In genomic region chr17:38798614-38799500, GRCh38 we compare ENCODE assay signal across 8 cellular contexts. TPM values are rescaled to one million over a fixed set of nuclear protein-coding genes. Genes with fewer than 3 reads are reported as not detected.
DNase-seq lines count a peak whose midpoint lies in the region; ATAC-seq and TF ChIP-seq lines count a peak whose summit lies in the region.

No MANE protein-coding gene starts in this region.

- H3K4me3 Mint-ChIP-seq in endothelial cell (ENCODE audit: unreplicated experiment), result peak overlapping the region; percentile 100

- peaks cover 27% of the 10 kb centered on the region for H3K4me1 ChIP-seq in mononuclear cell (ENCODE audit: insufficient read depth, low read length)

- H3K27me3 Mint-ChIP-seq in endothelial cell (ENCODE audit: unreplicated experiment), result peaks cover 7% of the 10 kb centered on the region

- peak; percentile 15 for ATAC-seq in HG02588 (IDR thresholded peaks at IDR 0.05; ENCODE audit: unreplicated experiment)

- peaks cover 35% of the 10 kb centered on the region for H3K36me3 Mint-ChIP-seq in endothelial cell (ENCODE audit: low read depth, unreplicated experiment)

- no peaks in the 10 kb centered on the region for H3K27me3 ChIP-seq in mononuclear cell (ENCODE audit: insufficient read depth, low read length)

- H3K9me3 Mint-ChIP-seq in endothelial cell (ENCODE audit: unreplicated experiment), result no peaks in the 10 kb centered on the region

- peak overlapping the region; percentile 69 for H3K4me3 ChIP-seq in mononuclear cell (ENCODE audit: low read length)

- H3K9me3 ChIP-seq in mononuclear cell (ENCODE audit: low read depth, low read length), result no peaks in the 10 kb centered on the region

- peak overlapping the region; percentile 96 for H3K27ac Mint-ChIP-seq in endothelial cell (ENCODE audit: unreplicated experiment)

- TF ChIP-seq CTCF in endothelial cell (IDR thresholded peaks at IDR 0.05; ENCODE audit: unreplicated experiment), result no peak

- DNase-seq in DMS53 (lab: John Stamatoyannopoulos, UW) (peak; percentile 64), DMS53 treated with DMSO at 0.1 percent for 48 hours (lab: John Stamatoyannopoulos, UW; ENCODE audit: unreplicated experiment) (no peak), NCI-H226 (peak; percentile 33), endothelial cell (ENCODE audit: low spot score) (peak; percentile 47)
- DNase-seq in activated CD8-positive, alpha-beta memory T cell treated with anti-CD3 and anti-CD28 coated beads for 24 hours, result peak; percentile 81
- peak; percentile 61 for DNase-seq in stimulated activated CD8-positive, alpha-beta memory T cell treated with anti-CD3 and anti-CD28 coated beads, Interleukin-4, amount 100 ng/mL, for 48 hours

- H3K4me1 Mint-ChIP-seq in endothelial cell (ENCODE audit: unreplicated experiment), result peaks cover 34% of the 10 kb centered on the region

RNA-seq across cellular contexts. Expression of gene PIP4K2B, which starts 0.5 kb away (rescaled TPM):
- total RNA-seq in endothelial cell (ENCODE audit: unreplicated experiment) (91.7 TPM), mononuclear cell (17.8 TPM)

RNA-seq across cellular contexts. Expression of gene CWC25, which starts 26.3 kb away (rescaled TPM):
- total RNA-seq in endothelial cell (ENCODE audit: unreplicated experiment) (18.1 TPM), mononuclear cell (30.0 TPM)

RNA-seq across cellular contexts. Expression of gene PSMB3, which starts 46.3 kb away (rescaled TPM):
- total RNA-seq in endothelial cell (ENCODE audit: unreplicated experiment) (175 TPM), mononuclear cell (95.5 TPM)

RNA-seq across cellular contexts. Expression of gene PCGF2, which starts 50.7 kb away (rescaled TPM):
- 79.4 TPM for total RNA-seq in endothelial cell (ENCODE audit: unreplicated experiment)
- total RNA-seq in mononuclear cell, result not detected

RNA-seq across cellular contexts. Expression of gene RPL23, which starts 54.7 kb away (rescaled TPM):
- total RNA-seq in endothelial cell (ENCODE audit: unreplicated experiment), result 2,464 TPM
- 1,618 TPM for total RNA-seq in mononuclear cell
